In genomic region chr12:56197921-56198635, GRCh38 we compare ENCODE assay signal across 17 cellular contexts. TPM values are rescaled to one million over a fixed set of nuclear protein-coding genes. Genes with fewer than 3 reads are reported as not detected.
DNase-seq lines count a peak whose midpoint lies in the region; ATAC-seq and TF ChIP-seq lines count a peak whose summit lies in the region.
"Had no signal": no experiment of that assay in that cellular context is flagged by ENCODE, and none has a peak within 500 bp of the region (broad histone marks: within the 10 kb centered on the region; RNA-seq: fewer than 3 reads in every experiment).

No MANE protein-coding gene starts in this region.

- peak overlapping the region; percentile 65 for H3K27ac Mint-ChIP-seq in Caco-2 (ENCODE audit: unreplicated experiment)
- H3K27ac Mint-ChIP-seq in WTC11 = peak overlapping the region; percentile 73
- H3K27ac Mint-ChIP-seq: CD8-positive, alpha-beta T cell had no signal

- no peaks in the 10 kb centered on the region for H3K27me3 ChIP-seq in Caco-2 (replicated peaks; ENCODE audit: control insufficient read depth, insufficient read depth, low read length)

- DNase-seq in Caco-2 (no peak), WTC11 (ENCODE audit: low spot score) (no peak), fibroblast of the aortic adventitia (ENCODE audit: low read depth) (peak; percentile 36), posterior vena cava (ENCODE audit: low spot score) (peak; percentile 47), mucosa of descending colon (no peak), CD1c-positive myeloid dendritic cell (ENCODE audit: extremely low spot score) (no peak)
- no peak for DNase-seq in stimulated activated CD4-positive, alpha-beta T cell treated with anti-CD3 and anti-CD28 coated beads, Interleukin-4, amount 100 ng/mL, for 4 hours
- DNase-seq: CD8-positive, alpha-beta T cell; DMS79; GM23248; NCI-H1105; NCI-H510A; NCI-H774; SHP77 had no signal

- ATAC-seq in WTC11 = no peak
- ATAC-seq in mucosa of descending colon = no peak
- no peak for ATAC-seq in HG03457 (IDR thresholded peaks at IDR 0.05; ENCODE audit: unreplicated experiment)
- ATAC-seq: CD8-positive, alpha-beta T cell; HCT116 had no signal

- peaks cover 29% of the 10 kb centered on the region for H3K36me3 Mint-ChIP-seq in Caco-2 (ENCODE audit: insufficient read depth, unreplicated experiment)
- H3K36me3 Mint-ChIP-seq in WTC11 = peaks cover 2% of the 10 kb centered on the region; the same call in 1 of the 2 replicates
- H3K36me3 Mint-ChIP-seq: CD8-positive, alpha-beta T cell had no signal

- H3K4me1 ChIP-seq in Caco-2 (peaks cover 11% of the 10 kb centered on the region), mucosa of descending colon (ENCODE audit: low read depth) (peaks cover 1% of the 10 kb centered on the region)

- no peaks in the 10 kb centered on the region for H3K9me3 ChIP-seq in Caco-2
- H3K9me3 ChIP-seq in mucosa of descending colon = no peaks in the 10 kb centered on the region

- POLR2A ChIA-PET in Caco-2 (lab: Charles Lee) = no interaction called here
- POLR2A ChIA-PET in WTC11 (lab: Charles Lee) = interaction anchor here (2.4 kb wide), 1 partner anchor 23 kb away, joined by 10 read pairs; the partner anchor contains the start of gene RNF41

- peaks cover 22% of the 10 kb centered on the region for H3K4me1 Mint-ChIP-seq in Caco-2 (ENCODE audit: low read depth, unreplicated experiment)
- H3K4me1 Mint-ChIP-seq in WTC11 = peaks cover 25% of the 10 kb centered on the region

- H3K4me3 ChIP-seq in Caco-2 (ENCODE audit: low read depth, low read length) (no peak overlapping the region), fibroblast of the aortic adventitia (ENCODE audit: low read depth, low read length) (no peak overlapping the region), mucosa of descending colon (no peak overlapping the region)
- H3K4me3 ChIP-seq: GM23248 had no signal

- TF ChIP-seq CTCF in Caco-2 (IDR thresholded peaks at IDR 0.05; ENCODE audit: insufficient read depth in 1 of 2, low read depth in 1 of 2, low read length in 1 of 2, severe bottlenecking in 1 of 2, unreplicated experiment in 1 of 2) (no peak), WTC11 (IDR thresholded peaks at IDR 0.05) (no peak), fibroblast of the aortic adventitia (IDR thresholded peaks at IDR 0.05; ENCODE audit: insufficient read depth, low read length) (no peak), mucosa of descending colon (IDR thresholded peaks at IDR 0.05) (no peak)

- no peaks in the 10 kb centered on the region for H3K27me3 Mint-ChIP-seq in Caco-2 (ENCODE audit: insufficient read depth, unreplicated experiment)
- H3K27me3 Mint-ChIP-seq in WTC11 (ENCODE audit: low read depth) = no peaks in the 10 kb centered on the region

- H3K9me3 Mint-ChIP-seq in Caco-2 (ENCODE audit: unreplicated experiment) (no peaks in the 10 kb centered on the region), WTC11 (no peaks in the 10 kb centered on the region)
- H3K9me3 Mint-ChIP-seq: CD8-positive, alpha-beta T cell had no signal

- CTCF ChIA-PET in Caco-2 (lab: Charles Lee) (interaction anchor here (0.5 to 1.3 kb wide), 2 partner anchors 8 to 127 kb away, joined by 3 to 7 read pairs; no protein-coding TSS in a partner anchor), WTC11 (lab: Charles Lee) (interaction anchor here (0.8 to 5.5 kb wide), 7 partner anchors 8 to 69 kb away, joined by 3 to 37 read pairs (median 10); partner anchors contain the start of genes ANKRD52, COQ10A, RNF41 and SMARCC2)

- intact Hi-C loops in Caco-2 (cut with micrococcal nuclease; ENCODE audit: unreplicated experiment) (no loop called here), posterior vena cava (cut with DNase I) (no loop called here), mucosa of descending colon (cut with DNase I, micrococcal nuclease) (no loop called here)

- no peaks in the 10 kb centered on the region for H3K36me3 ChIP-seq in Caco-2 (ENCODE audit: control insufficient read depth, insufficient read depth, low read length)
- H3K36me3 ChIP-seq in mucosa of descending colon (ENCODE audit: low read depth) = no peaks in the 10 kb centered on the region

- H3K4me3 Mint-ChIP-seq in Caco-2 (ENCODE audit: unreplicated experiment) (no peak overlapping the region), WTC11 (no peak overlapping the region)
- H3K4me3 Mint-ChIP-seq: CD8-positive, alpha-beta T cell had no signal

- BruUV-seq in Caco-2 (replicated peaks; lab: Mats Ljungman, UMichigan) = no TSS peak

TF ChIP-seq in WTC11, 78 proteins besides CTCF, POLR2A, EP300 and RAD21 (continues in another document):
- TF ChIP-seq FOXJ3 (CRISPR knock-in tag; IDR thresholded peaks at IDR 0.05; ENCODE audit: borderline replicate concordance) (no peak), E2F1 (CRISPR knock-in tag; IDR thresholded peaks at IDR 0.05) (no peak), AR (CRISPR knock-in tag; IDR thresholded peaks at IDR 0.05) (no peak), ZNF423 (CRISPR knock-in tag; IDR thresholded peaks at IDR 0.05) (no peak), PRRX2 (CRISPR knock-in tag; IDR thresholded peaks at IDR 0.05) (no peak), MLX (CRISPR knock-in tag; IDR thresholded peaks at IDR 0.05) (no peak), TP53 (CRISPR knock-in tag; IDR thresholded peaks at IDR 0.05) (no peak), ELF4 (CRISPR knock-in tag; IDR thresholded peaks at IDR 0.05; ENCODE audit: low read depth) (no peak), ZBTB21 (CRISPR knock-in tag; IDR thresholded peaks at IDR 0.05; ENCODE audit: borderline replicate concordance) (no peak)

RNA-seq across cellular contexts. Expression of gene SMARCC2, which starts 8.8 kb away (rescaled TPM):
- 89.1 and 94.8 TPM in 2 replicates for total RNA-seq in Caco-2 (2022)
- total RNA-seq in WTC11 (2021) = 72.8 to 77.9 TPM (median 76.8 TPM) in 3 replicates
- total RNA-seq in fibroblast of the aortic adventitia (ENCODE audit: low replicate concordance) = 69.4 and 222 TPM in 2 replicates
- total RNA-seq in posterior vena cava = 10 to 100 TPM; 81.0 to 93.9 TPM
- 100 to 1,000 TPM in 2 of 3 donors, 10 to 100 TPM in 1; 91.7 to 163 (median 116) TPM for total RNA-seq in mucosa of descending colon

RNA-seq across cellular contexts. Expression of gene RNF41, which starts 23.6 kb away (rescaled TPM):
- total RNA-seq in Caco-2 (2022) = 48.0 and 53.4 TPM in 2 replicates
- 45.5 to 57.4 TPM (median 48.7 TPM) in 3 replicates for total RNA-seq in WTC11 (2021)
- total RNA-seq in fibroblast of the aortic adventitia (ENCODE audit: low replicate concordance) = 75.0 and 86.0 TPM in 2 replicates
- 10 to 100 TPM; 40.1 to 44.2 TPM for total RNA-seq in posterior vena cava
- total RNA-seq in mucosa of descending colon = 10 to 100 TPM; 30.4 to 51.5 (median 32.1) TPM

RNA-seq across cellular contexts. Expression of gene NABP2, which starts 26.1 kb away (rescaled TPM):
- total RNA-seq in Caco-2 (2022) = 32.1 and 37.7 TPM in 2 replicates
- 42.7 to 47.9 TPM (median 47.5 TPM) in 3 replicates for total RNA-seq in WTC11 (2021)
- 13.9 and 31.5 TPM in 2 replicates for total RNA-seq in fibroblast of the aortic adventitia (ENCODE audit: low replicate concordance)
- total RNA-seq in posterior vena cava = 10 to 100 TPM; 19.9 to 23.1 TPM
- 10 to 100 TPM; 22.2 to 37.3 (median 30.2) TPM for total RNA-seq in mucosa of descending colon

RNA-seq across cellular contexts. Expression of gene SLC39A5, which starts 31.8 kb away (rescaled TPM):
- total RNA-seq in Caco-2 (2022) (83.1 and 110 TPM in 2 replicates), WTC11 (2021) (0.26 to 0.62 TPM (median 0.46 TPM) in 3 replicates), fibroblast of the aortic adventitia (ENCODE audit: low replicate concordance) (0.18 TPM in 1 of 2 replicates, not detected in the other), posterior vena cava (not detected), mucosa of descending colon (100 to 1,000 TPM in 2 of 3 donors, 10 to 100 TPM in 1; 88.4 to 298 (median 129) TPM)
- total RNA-seq: CD8-positive, alpha-beta T cell; GM23248; LHCN-M2 had no signal

RNA-seq across cellular contexts. Expression of gene MYL6, which starts 39.9 kb away (rescaled TPM):
- 960 and 1,174 TPM in 2 replicates for total RNA-seq in Caco-2 (2022)
- 835 to 932 TPM (median 844 TPM) in 3 replicates for total RNA-seq in WTC11 (2021)
- total RNA-seq in fibroblast of the aortic adventitia (ENCODE audit: low replicate concordance) = 1,047 and 1,209 TPM in 2 replicates
- total RNA-seq in posterior vena cava = 1,000 to 10,000 TPM; 3,219 to 3,986 TPM
- 1,000 to 10,000 TPM; 1,884 to 3,185 (median 1,894) TPM for total RNA-seq in mucosa of descending colon

Comparison
In these comparisons a context has a peak if more than half of its experiments do, and no peak if none do; other contexts are left out.
1. DNase-seq: peak in fibroblast of the aortic adventitia (single experiment) and posterior vena cava (single experiment); none in Caco-2 (0 of 2), WTC11 (single experiment), mucosa of descending colon (0 of 3), CD1c-positive myeloid dendritic cell (single experiment) and stimulated activated CD4-positive, alpha-beta T cell treated with anti-CD3 and anti-CD28 coated beads, Interleukin-4, amount 100 ng/mL, for 4 hours (0 of 2).